ENCODE assay signal across 21 cellular contexts in genomic region chr2:152376968-152377367, GRCh38. TPM values are rescaled to one million over a fixed set of nuclear protein-coding genes. Genes with fewer than 3 reads are reported as not detected.
DNase-seq lines count a peak whose midpoint lies in the region; ATAC-seq, FAIRE-seq and TF ChIP-seq lines count a peak whose summit lies in the region.
"Had no signal": no experiment of that assay in that cellular context is flagged by ENCODE, and none has a peak within 500 bp of the region (broad histone marks: within the 10 kb centered on the region; RNA-seq: fewer than 3 reads in every experiment).

No MANE protein-coding gene starts in this region.

- H3K9me3 ChIP-seq in mammary epithelial cell (replicated peaks; ENCODE audit: insufficient read depth, low read length) (no peaks in the 10 kb centered on the region), endothelial cell of umbilical vein (replicated peaks; ENCODE audit: control insufficient read depth, insufficient read depth, low read length) (no peaks in the 10 kb centered on the region)
- H3K9me3 ChIP-seq: BE2C, MG63 had no signal

- H3K36me3 ChIP-seq in mammary epithelial cell (ENCODE audit: insufficient read depth, low read length) (no peaks in the 10 kb centered on the region), endothelial cell of umbilical vein (ENCODE audit: control insufficient read depth in 2 of 2, extremely low read depth in 1 of 2, insufficient read depth in 2 of 2, low read length in 2 of 2) (no peaks in the 10 kb centered on the region)
- H3K36me3 ChIP-seq: BE2C, MG63 had no signal

- TF ChIP-seq CTCF in MCF 10A (IDR thresholded peaks at IDR 0.05; ENCODE audit: unreplicated experiment), result no peak
- no peak for TF ChIP-seq CTCF in mammary epithelial cell (conservative IDR thresholded peaks at IDR 0.05 in 1 of 2, IDR thresholded peaks at IDR 0.05 in 1 of 2; ENCODE audit: extremely low read depth in 1 of 2, insufficient read depth in 1 of 2, low read depth in 1 of 2, low read length in 2 of 2)
- TF ChIP-seq CTCF in endothelial cell of umbilical vein (IDR thresholded peaks at IDR 0.05; ENCODE audit: extremely low read depth in 1 of 2, insufficient read depth in 1 of 2, low read depth in 1 of 2, low read length in 2 of 2), result no peak
- no peak for TF ChIP-seq CTCF in type B pancreatic cell (conservative IDR thresholded peaks at IDR 0.05)
- TF ChIP-seq CTCF in activated CD8-positive, alpha-beta T cell treated with anti-CD3 and anti-CD28 coated beads for 36 hours (IDR thresholded peaks at IDR 0.05), result no peak

- CTCF ChIA-PET in MCF 10A (lab: Yijun Ruan, JAX) (interaction anchor here (1.2 kb wide), 1 partner anchor 259 kb away, joined by 3 read pairs; no protein-coding TSS in a partner anchor), mammary epithelial cell (lab: Charles Lee; ENCODE audit: low non-redundant PET) (no interaction called here), endothelial cell of umbilical vein (lab: Charles Lee) (interaction anchor here (1.8 kb wide), 1 partner anchor 33 kb away, joined by 5 read pairs; no protein-coding TSS in a partner anchor)
- CTCF ChIA-PET in activated CD8-positive, alpha-beta T cell treated with anti-CD3 and anti-CD28 coated beads for 36 hours (lab: Charles Lee), result no interaction called here

- H3K4me3 Mint-ChIP-seq in MCF 10A (ENCODE audit: unreplicated experiment) (no peak overlapping the region), type B pancreatic cell (no peak overlapping the region)
- H3K4me3 Mint-ChIP-seq in activated CD8-positive, alpha-beta T cell treated with anti-CD3 and anti-CD28 coated beads for 36 hours, result no peak overlapping the region
- H3K4me3 Mint-ChIP-seq: CD4-positive, alpha-beta memory T cell had no signal

- DNase-seq in MCF 10A (ENCODE audit: unreplicated experiment) (peak; percentile 22), mammary epithelial cell (no peak), RCC 7860 (ENCODE audit: low spot score) (no peak), endothelial cell of umbilical vein (ENCODE audit: low read depth, low spot score) (peak; percentile 31), type B pancreatic cell (ENCODE audit: extremely low spot score, unreplicated experiment) (no peak), NCI-H446 treated with DMSO at 0.1 percent for 48 hours (lab: John Stamatoyannopoulos, UW) (no peak)
- DNase-seq in stimulated activated CD4-positive, alpha-beta T cell treated with anti-CD3 and anti-CD28 coated beads, Interleukin-4, amount 100 ng/mL, for 4 hours, result no peak
- no peak for DNase-seq in activated CD8-positive, alpha-beta T cell treated with anti-CD3 and anti-CD28 coated beads for 36 hours
- DNase-seq: 8988T; BE2C; CD4-positive, alpha-beta memory T cell; H7; MG63; NCI-H1048; NCI-H1436; NCI-H1930; NCI-H526 treated with DMSO at 0.1 percent for 48 hours; SHP77 had no signal

- POLR2A ChIA-PET in MCF 10A (lab: Yijun Ruan, JAX) (no interaction called here), endothelial cell of umbilical vein (lab: Charles Lee) (no interaction called here)
- POLR2A ChIA-PET in activated CD8-positive, alpha-beta T cell treated with anti-CD3 and anti-CD28 coated beads for 36 hours (lab: Charles Lee), result no interaction called here

- no peak overlapping the region for H3K27ac ChIP-seq in mammary epithelial cell (ENCODE audit: insufficient read depth, low read depth, low read length)
- H3K27ac ChIP-seq in endothelial cell of umbilical vein (ENCODE audit: insufficient read depth, low read depth, low read length), result no peak overlapping the region
- H3K27ac ChIP-seq: SK-N-MC had no signal

- intact Hi-C loops in MCF 10A (cut with micrococcal nuclease), result no loop called here
- intact Hi-C loops in mammary epithelial cell (cut with micrococcal nuclease), result no loop called here
- intact Hi-C loops in endothelial cell of umbilical vein (cut with micrococcal nuclease), result no loop called here
- intact Hi-C loops in activated CD8-positive, alpha-beta T cell treated with anti-CD3 and anti-CD28 coated beads for 36 hours (cut with micrococcal nuclease), result no loop called here

- H3K4me1 Mint-ChIP-seq in MCF 10A (ENCODE audit: insufficient read depth, unreplicated experiment) (peaks cover 19% of the 10 kb centered on the region), type B pancreatic cell (ENCODE audit: unreplicated experiment) (peaks cover 41% of the 10 kb centered on the region)
- no peaks in the 10 kb centered on the region for H3K4me1 Mint-ChIP-seq in activated CD8-positive, alpha-beta T cell treated with anti-CD3 and anti-CD28 coated beads for 36 hours (ENCODE audit: low read depth)
- H3K4me1 Mint-ChIP-seq: CD4-positive, alpha-beta memory T cell had no signal

- ATAC-seq in activated CD8-positive, alpha-beta T cell treated with anti-CD3 and anti-CD28 coated beads for 36 hours, result no peak

- no peaks in the 10 kb centered on the region for H3K27me3 ChIP-seq in mammary epithelial cell (ENCODE audit: insufficient read depth, low read length)
- no peaks in the 10 kb centered on the region for H3K27me3 ChIP-seq in endothelial cell of umbilical vein (ENCODE audit: control insufficient read depth in 2 of 2, insufficient read depth in 2 of 2, low read length in 2 of 2)
- H3K27me3 ChIP-seq: BE2C, MG63 had no signal

- BruUV-seq in MCF 10A (replicated peaks; lab: Mats Ljungman, UMichigan) (no TSS peak), mammary epithelial cell (replicated peaks; lab: Mats Ljungman, UMichigan) (no TSS peak), endothelial cell of umbilical vein (replicated peaks; lab: Mats Ljungman, UMichigan) (no TSS peak)

- dilution Hi-C loops in mammary epithelial cell (cut with HindIII; ENCODE audit: low sequenced_read_pairs) (no loop called here), endothelial cell of umbilical vein (cut with MboI; ENCODE audit: extremely low pct_ligation_motif_present, low sequenced_read_pairs) (no loop called here)

- peak; percentile 29 for FAIRE-seq in RCC 7860 (lab: Jason Lieb, UNC)
- FAIRE-seq in endothelial cell of umbilical vein (lab: Jason Lieb, UNC), result no peak
- FAIRE-seq: GM12891, GM19239 had no signal

- H4K20me1 ChIP-seq in mammary epithelial cell (ENCODE audit: insufficient read depth, low read length) (peaks cover 9% of the 10 kb centered on the region), endothelial cell of umbilical vein (replicated peaks; ENCODE audit: control insufficient read depth, extremely low read depth, insufficient read depth, low read length) (peaks cover 4% of the 10 kb centered on the region)

- H3K4me1 ChIP-seq in mammary epithelial cell (ENCODE audit: insufficient read depth, low read length), result peaks cover 15% of the 10 kb centered on the region
- H3K4me1 ChIP-seq in endothelial cell of umbilical vein (ENCODE audit: control insufficient read depth, extremely low read depth, insufficient read depth, low read length), result peaks cover 4% of the 10 kb centered on the region
- H3K4me1 ChIP-seq: BE2C had no signal

- H3K9me3 Mint-ChIP-seq in MCF 10A (ENCODE audit: unreplicated experiment), result no peaks in the 10 kb centered on the region
- peaks cover 10% of the 10 kb centered on the region for H3K9me3 Mint-ChIP-seq in type B pancreatic cell
- H3K9me3 Mint-ChIP-seq in activated CD8-positive, alpha-beta T cell treated with anti-CD3 and anti-CD28 coated beads for 36 hours, result no peaks in the 10 kb centered on the region
- H3K9me3 Mint-ChIP-seq: CD4-positive, alpha-beta memory T cell had no signal

- H3K4me3 ChIP-seq in mammary epithelial cell (replicated peaks in 1 of 3; ENCODE audit: insufficient read depth in 1 of 3, low read depth in 2 of 3, low read length in 3 of 3) (no peak overlapping the region), endothelial cell of umbilical vein (replicated peaks in 1 of 3; ENCODE audit: insufficient read depth in 1 of 3, low read depth in 1 of 3, low read length in 3 of 3) (no peak overlapping the region)
- H3K4me3 ChIP-seq: MG63, SK-N-MC had no signal

- peaks cover 98% of the 10 kb centered on the region for H3K79me2 ChIP-seq in mammary epithelial cell (ENCODE audit: insufficient read depth, low read length)
- peaks cover 39% of the 10 kb centered on the region for H3K79me2 ChIP-seq in endothelial cell of umbilical vein (ENCODE audit: control insufficient read depth, insufficient read depth, low read length)

- in situ Hi-C loops in mammary epithelial cell (cut with MboI; ENCODE audit: low sequenced_read_pairs in 2 of 2), result no loop called here

- no peak overlapping the region for H3K4me2 ChIP-seq in mammary epithelial cell (ENCODE audit: insufficient read depth, low read depth, low read length)
- H3K4me2 ChIP-seq in endothelial cell of umbilical vein (ENCODE audit: insufficient read depth, low read length), result no peak overlapping the region

- no peak for TF ChIP-seq POLR2A in endothelial cell of umbilical vein (IDR thresholded peaks at IDR 0.05; ENCODE audit: low read depth, low read length)

- 100% methylated on average over 1 of the region's 1 CpG for WGBS in mammary epithelial cell (ENCODE audit: low coverage, missing lambda C conversion rate)

- peaks cover 4% of the 10 kb centered on the region for H3K36me3 Mint-ChIP-seq in MCF 10A (ENCODE audit: insufficient read depth, unreplicated experiment)
- H3K36me3 Mint-ChIP-seq in type B pancreatic cell, result peaks cover 7% of the 10 kb centered on the region
- no peaks in the 10 kb centered on the region for H3K36me3 Mint-ChIP-seq in activated CD8-positive, alpha-beta T cell treated with anti-CD3 and anti-CD28 coated beads for 36 hours (ENCODE audit: low read depth)
- H3K36me3 Mint-ChIP-seq: CD4-positive, alpha-beta memory T cell had no signal

- H2AFZ ChIP-seq in mammary epithelial cell (ENCODE audit: low read depth, low read length) (no peak overlapping the region), endothelial cell of umbilical vein (ENCODE audit: low read depth, low read length) (no peak overlapping the region)

- no peaks in the 10 kb centered on the region for H3K9me1 ChIP-seq in endothelial cell of umbilical vein (replicated peaks; ENCODE audit: control insufficient read depth, extremely low read depth, insufficient read depth, low read length)

- H3K9ac ChIP-seq in mammary epithelial cell (ENCODE audit: insufficient read depth, low read length), result no peak overlapping the region
- no peak overlapping the region for H3K9ac ChIP-seq in endothelial cell of umbilical vein (replicated peaks; ENCODE audit: extremely low read depth, insufficient read depth, low read length)

- H3K27ac Mint-ChIP-seq in MCF 10A (ENCODE audit: low read depth, unreplicated experiment), result no peak overlapping the region
- H3K27ac Mint-ChIP-seq in type B pancreatic cell, result no peak overlapping the region
- no peak overlapping the region for H3K27ac Mint-ChIP-seq in activated CD8-positive, alpha-beta T cell treated with anti-CD3 and anti-CD28 coated beads for 36 hours
- H3K27ac Mint-ChIP-seq: CD4-positive, alpha-beta memory T cell had no signal

- H3K27me3 Mint-ChIP-seq in MCF 10A (ENCODE audit: insufficient read depth, unreplicated experiment), result no peaks in the 10 kb centered on the region
- no peaks in the 10 kb centered on the region for H3K27me3 Mint-ChIP-seq in type B pancreatic cell
- H3K27me3 Mint-ChIP-seq in activated CD8-positive, alpha-beta T cell treated with anti-CD3 and anti-CD28 coated beads for 36 hours, result peaks cover 12% of the 10 kb centered on the region

RNA-seq across cellular contexts. Expression of gene FMNL2, which starts 42.0 kb away (rescaled TPM):
- 72.9 and 76.5 TPM in 2 replicates for total RNA-seq in MCF 10A (2022)
- 10 to 100 TPM; 26.5 to 62.9 TPM for total RNA-seq in mammary epithelial cell
- 25.0 TPM for polyA plus RNA-seq in mammary epithelial cell
- 33.6 TPM for polyA minus RNA-seq in mammary epithelial cell
- 25.5 and 28.0 TPM in 2 replicates for total RNA-seq in endothelial cell of umbilical vein
- 6.3 and 8.3 TPM in 2 replicates for polyA plus RNA-seq in endothelial cell of umbilical vein
- polyA plus RNA-seq in endothelial cell of umbilical vein (2011; cell fraction: cytosol; rRNA removed), result 7.7 and 9.2 TPM in 2 replicates
- 35.8 and 42.3 TPM in 2 replicates for polyA plus RNA-seq in endothelial cell of umbilical vein (2011; cell fraction: nucleus; rRNA removed)
- 36.7 and 40.5 TPM in 2 replicates for polyA plus RNA-seq in endothelial cell of umbilical vein (2012)
- polyA minus RNA-seq in endothelial cell of umbilical vein, result 15.3 and 16.3 TPM in 2 replicates
- 4.5 TPM for polyA minus RNA-seq in endothelial cell of umbilical vein (2011; cell fraction: cytosol; rRNA and poly(A)+ RNA removed)
- 35.5 and 50.4 TPM in 2 replicates for polyA minus RNA-seq in endothelial cell of umbilical vein (2011; cell fraction: nucleus; rRNA and poly(A)+ RNA removed)
- total RNA-seq in type B pancreatic cell (ENCODE audit: low replicate concordance), result 42.2 and 62.1 TPM in 2 replicates
- total RNA-seq in activated CD8-positive, alpha-beta T cell treated with anti-CD3 and anti-CD28 coated beads for 36 hours, result 1 to 10 TPM; 1.1 TPM

Comparison
In these comparisons a context has a peak if more than half of its experiments do, and no peak if none do; other contexts are left out.
1. DNase-seq: peak in MCF 10A (single experiment) and endothelial cell of umbilical vein (single experiment); none in mammary epithelial cell (single experiment), RCC 7860 (single experiment), type B pancreatic cell (single experiment), stimulated activated CD4-positive, alpha-beta T cell treated with anti-CD3 and anti-CD28 coated beads, Interleukin-4, amount 100 ng/mL, for 4 hours (0 of 2), activated CD8-positive, alpha-beta T cell treated with anti-CD3 and anti-CD28 coated beads for 36 hours (single experiment) and NCI-H446 treated with DMSO at 0.1 percent for 48 hours (single experiment).
2. CTCF ChIA-PET loops: an anchor here in MCF 10A (1.2 kb wide) and endothelial cell of umbilical vein (1.8 kb wide); none called in mammary epithelial cell and activated CD8-positive, alpha-beta T cell treated with anti-CD3 and anti-CD28 coated beads for 36 hours.
3. RNA of gene FMNL2, which starts 42.0 kb away (total RNA-seq): 72.9 to 76.5 TPM in MCF 10A, 26.5 to 62.9 TPM in mammary epithelial cell, 42.2 to 62.1 TPM in type B pancreatic cell and 25.5 to 28.0 TPM in endothelial cell of umbilical vein; 1.1 TPM in activated CD8-positive, alpha-beta T cell treated with anti-CD3 and anti-CD28 coated beads for 36 hours; every median in the first group is over 10 times any median in the second.